ENCODE assay signal across 21 cellular contexts in the genomic region with DNA sequence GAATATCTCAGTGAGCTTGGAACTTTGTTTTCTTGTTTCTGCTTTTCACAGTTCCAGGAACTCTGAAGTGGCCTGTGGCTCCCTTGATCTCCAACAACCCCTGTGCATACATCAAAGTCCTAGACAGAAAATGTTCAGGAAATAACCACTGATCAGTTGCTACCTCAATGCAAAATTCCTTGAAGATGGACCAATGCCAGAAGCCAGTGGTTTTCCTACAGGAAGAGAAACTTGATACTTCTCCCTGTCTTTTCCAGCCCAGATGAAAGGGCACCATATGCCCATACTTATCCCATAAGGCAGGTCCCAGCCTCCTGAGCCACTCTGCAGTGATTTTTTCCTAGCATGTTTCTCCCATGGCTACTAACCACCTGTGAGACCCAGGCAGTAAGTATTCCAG. TPM values are rescaled to one million over a fixed set of nuclear protein-coding genes. Genes with fewer than 3 reads are reported as not detected.
DNase-seq lines count a peak whose midpoint lies in the region; ATAC-seq, FAIRE-seq and TF ChIP-seq lines count a peak whose summit lies in the region.
"Had no signal": no experiment of that assay in that cellular context is flagged by ENCODE, and none has a peak within 500 bp of the region (broad histone marks: within the 10 kb centered on the region; RNA-seq: fewer than 3 reads in every experiment).

No MANE protein-coding gene starts in this region.

- FAIRE-seq in bronchial epithelial cell (lab: Jason Lieb, UNC), result no peak

- no peaks in the 10 kb centered on the region for H3K27me3 ChIP-seq in bronchial epithelial cell (ENCODE audit: control insufficient read depth, insufficient read depth, low read length)
- H3K27me3 ChIP-seq: gastrocnemius medialis, neutrophil, testis had no signal

- DNase-seq in ELR (ENCODE audit: low read depth) (peak; percentile 58), LoVo (ENCODE audit: low spot score) (peak; percentile 19), bronchial epithelial cell (ENCODE audit: low read depth) (peak; percentile 11), mesenteric fat pad (ENCODE audit: low spot score) (peak; percentile 8), NCI-H446 (lab: John Stamatoyannopoulos, UW) (no peak)
- no peak for DNase-seq in activated CD4-positive, CD25-positive, alpha-beta regulatory T cell (lab: John Stamatoyannopoulos, UW)
- DNase-seq: activated naive CD4-positive, alpha-beta T cell treated with anti-CD3 and anti-CD28 coated beads, Interleukin-2, amount 50 U/mL, for 16 hours; AML-193; Calu3; effector memory CD8-positive, alpha-beta T cell; gastrocnemius medialis; immature natural killer cell; mesendoderm; NCI-H2081; Right ventricle myocardium superior; stimulated activated CD4-positive, alpha-beta T cell treated with anti-CD3 and anti-CD28 coated beads, Interleukin-4, amount 100 ng/mL, for 1 hour; testis had no signal

- no peak for TF ChIP-seq CTCF in bronchial epithelial cell (IDR thresholded peaks at IDR 0.05; ENCODE audit: insufficient read depth, low read length, severe bottlenecking)

- ATAC-seq in HG03571 (IDR thresholded peaks at IDR 0.05; ENCODE audit: unreplicated experiment) (no peak), GM21529 (IDR thresholded peaks at IDR 0.05; ENCODE audit: unreplicated experiment) (no peak)
- ATAC-seq: effector memory CD8-positive, alpha-beta T cell; gastrocnemius medialis; sciatic nerve had no signal

- H3K36me3 ChIP-seq in bronchial epithelial cell (ENCODE audit: control insufficient read depth, insufficient read depth, low read length), result peaks cover 1% of the 10 kb centered on the region
- H3K36me3 ChIP-seq: gastrocnemius medialis had no signal

- H3K4me3 ChIP-seq in bronchial epithelial cell (ENCODE audit: low read depth, low read length), result no peak overlapping the region
- H3K4me3 ChIP-seq: gastrocnemius medialis, testis had no signal

RNA-seq across cellular contexts. Expression of a gene that starts 12.3 kb away (rescaled TPM):
- 1.1 and 1.3 TPM in 2 replicates for total RNA-seq in bronchial epithelial cell
- 2.8 TPM for total RNA-seq in mesenteric fat pad

Comparison
In these comparisons a context has a peak if more than half of its experiments do, and no peak if none do; other contexts are left out.
1. DNase-seq: peak in ELR (single experiment), LoVo (single experiment), bronchial epithelial cell (single experiment) and mesenteric fat pad (single experiment); none in NCI-H446 (0 of 2) and activated CD4-positive, CD25-positive, alpha-beta regulatory T cell (0 of 4).